In the genomic region with DNA sequence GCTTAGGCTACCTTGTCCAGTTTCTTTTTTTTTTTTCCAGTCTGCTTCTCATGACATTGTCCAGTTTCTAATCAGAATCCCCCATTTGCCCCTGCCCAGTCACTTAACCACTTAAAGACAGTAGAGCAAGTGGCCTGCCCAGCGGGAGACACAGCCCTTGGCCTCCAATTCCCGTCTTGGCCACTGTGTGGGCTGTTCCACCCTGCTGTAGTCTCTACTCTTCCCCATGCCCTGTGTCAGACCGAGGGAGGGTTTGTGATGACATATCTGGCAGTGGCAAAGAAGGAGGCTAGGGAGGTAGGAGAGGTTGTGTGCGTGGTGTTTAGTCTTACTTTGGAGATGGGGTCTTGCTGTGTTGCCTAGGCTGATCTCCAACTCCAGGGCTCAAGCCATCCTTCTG, we compare ENCODE assay signal across 2 cellular contexts.
TF ChIP-seq lines count a peak whose summit lies in the region.

No MANE protein-coding gene starts in this region.

TF ChIP-seq in A549, 52 proteins besides CTCF, POLR2A, EP300 and RAD21 (continued from another document):
- no peak for TF ChIP-seq CEBPB (IDR thresholded peaks at IDR 0.05)
- TF ChIP-seq RFX5 (IDR thresholded peaks at IDR 0.05): no peak
- no peak for TF ChIP-seq ZNF302 (CRISPR knock-in tag; IDR thresholded peaks at IDR 0.05)
- TF ChIP-seq RNF2 (IDR thresholded peaks at IDR 0.05; ENCODE audit: borderline replicate concordance, low read depth): no peak
- TF ChIP-seq POLR2AphosphoS2 (conservative IDR thresholded peaks at IDR 0.05; ENCODE audit: low read length): no peak
- TF ChIP-seq NPAS2 (CRISPR knock-in tag; IDR thresholded peaks at IDR 0.05; ENCODE audit: borderline replicate concordance): no peak
- no peak for TF ChIP-seq ESRRA (IDR thresholded peaks at IDR 0.05; ENCODE audit: borderline replicate concordance, low read length)
- TF ChIP-seq CBX2 (IDR thresholded peaks at IDR 0.05; ENCODE audit: borderline replicate concordance, low read depth): no peak
- TF ChIP-seq ZSCAN20 (CRISPR knock-in tag; IDR thresholded peaks at IDR 0.05): no peak
- no peak for TF ChIP-seq EHF (CRISPR knock-in tag; IDR thresholded peaks at IDR 0.05)

TF ChIP-seq in HCT116, 20 proteins besides CTCF, POLR2A, EP300 and RAD21:
- no peak for TF ChIP-seq REST (IDR thresholded peaks at IDR 0.05; ENCODE audit: low read depth)
- no peak for TF ChIP-seq JUND (IDR thresholded peaks at IDR 0.05)
- no peak for TF ChIP-seq ZNF274 (IDR thresholded peaks at IDR 0.05; ENCODE audit: low read depth, low read length)
- no peak for TF ChIP-seq CEBPB (IDR thresholded peaks at IDR 0.05; ENCODE audit: low read depth)
- no peak for TF ChIP-seq SIN3A (IDR thresholded peaks at IDR 0.05; ENCODE audit: low read depth)
- no peak for TF ChIP-seq ZBTB33 (IDR thresholded peaks at IDR 0.05; ENCODE audit: extremely low read depth, insufficient replicate concordance, low read length)
- no peak for TF ChIP-seq ZFX (IDR thresholded peaks at IDR 0.05)
- TF ChIP-seq TCF7L2 (IDR thresholded peaks at IDR 0.05; ENCODE audit: borderline replicate concordance, extremely low read depth, insufficient read depth, insufficient read length): no peak
- TF ChIP-seq SP1 (IDR thresholded peaks at IDR 0.05; ENCODE audit: low read depth): no peak
- no peak for TF ChIP-seq POLR2AphosphoS5 (IDR thresholded peaks at IDR 0.05; ENCODE audit: low read depth, low read length)
- TF ChIP-seq, protein P1, sequence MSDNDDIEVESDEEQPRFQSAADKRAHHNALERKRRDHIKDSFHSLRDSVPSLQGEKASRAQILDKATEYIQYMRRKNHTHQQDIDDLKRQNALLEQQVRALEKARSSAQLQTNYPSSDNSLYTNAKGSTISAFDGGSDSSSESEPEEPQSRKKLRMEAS (IDR thresholded peaks at IDR 0.05): no peak
- TF ChIP-seq EZH2phosphoT487 (IDR thresholded peaks at IDR 0.05; ENCODE audit: borderline replicate concordance): no peak
- no peak for TF ChIP-seq SRF (IDR thresholded peaks at IDR 0.05; ENCODE audit: low read depth)
- no peak for TF ChIP-seq CBX3 (IDR thresholded peaks at IDR 0.05; ENCODE audit: low read depth)
- TF ChIP-seq ELF1 (IDR thresholded peaks at IDR 0.05; ENCODE audit: borderline replicate concordance, low read depth): no peak
- TF ChIP-seq EZH2 (IDR thresholded peaks at IDR 0.05): no peak
- TF ChIP-seq EGR1 (IDR thresholded peaks at IDR 0.05; ENCODE audit: low read depth): no peak
- TF ChIP-seq FOSL1 (IDR thresholded peaks at IDR 0.05; ENCODE audit: low read depth): no peak
- TF ChIP-seq, protein P2, sequence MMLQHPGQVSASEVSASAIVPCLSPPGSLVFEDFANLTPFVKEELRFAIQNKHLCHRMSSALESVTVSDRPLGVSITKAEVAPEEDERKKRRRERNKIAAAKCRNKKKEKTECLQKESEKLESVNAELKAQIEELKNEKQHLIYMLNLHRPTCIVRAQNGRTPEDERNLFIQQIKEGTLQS (IDR thresholded peaks at IDR 0.05): no peak
TF ChIP-seq in HCT116: peak in this region for 0.
